Comparison of ENCODE assay signal across 8 cellular contexts in the genomic region with DNA sequence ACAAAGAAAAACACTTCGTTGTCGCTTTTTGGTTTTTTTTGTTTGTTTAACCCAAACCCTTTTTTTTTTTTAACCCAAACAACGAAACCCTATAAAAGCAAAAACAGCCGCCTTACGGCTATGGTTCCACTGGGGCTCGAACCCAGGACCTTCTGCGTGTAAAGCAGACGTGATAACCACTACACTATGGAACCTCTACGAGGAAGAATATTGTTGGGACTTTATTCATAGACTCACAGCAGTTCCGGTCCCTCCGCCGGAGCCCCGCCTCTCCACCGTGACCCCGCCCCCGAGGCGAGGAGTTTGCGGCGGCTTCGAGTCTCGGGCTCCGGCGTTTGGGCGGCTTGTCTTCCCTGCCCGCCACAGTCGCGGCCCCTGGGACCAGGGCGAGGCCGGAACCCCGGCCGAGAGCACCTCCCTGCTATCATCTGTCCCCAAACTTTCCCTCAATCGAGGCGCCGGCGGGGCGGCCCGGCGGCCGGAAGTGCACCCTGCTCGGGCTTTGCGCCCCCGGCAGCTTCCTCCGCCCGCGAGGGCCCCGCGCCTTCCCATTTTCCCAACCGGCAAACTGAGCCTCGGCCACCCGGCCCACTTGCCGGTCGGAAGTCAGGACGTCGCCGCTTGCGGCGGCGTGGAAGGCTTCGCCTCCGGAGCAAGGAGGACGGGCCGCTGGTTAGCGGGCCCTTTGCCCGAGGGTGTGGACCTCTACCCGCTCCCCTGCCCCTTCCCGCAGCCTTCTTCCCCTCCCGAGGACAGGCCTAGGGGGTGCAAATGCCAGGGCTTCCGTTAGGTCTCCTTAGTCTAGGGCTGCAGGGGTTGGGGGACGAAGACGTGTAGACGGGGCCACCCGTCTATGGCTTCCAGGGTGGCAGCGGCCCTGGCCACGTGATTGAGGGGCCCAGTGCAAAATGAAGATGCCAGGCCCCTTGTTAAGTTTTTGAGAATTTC. TPM values are rescaled to one million over a fixed set of nuclear protein-coding genes. Genes with fewer than 3 reads are reported as not detected.
DNase-seq lines count a peak whose midpoint lies in the region; ATAC-seq and TF ChIP-seq lines count a peak whose summit lies in the region.

No MANE protein-coding gene starts in this region.

- peak overlapping the region; percentile 55 to 72 (median 65) for H3K4me3 ChIP-seq in BLaER1 treated with 17β-estradiol and CSF1 and Interleukin-3, amounts not matched to agents 10 nM and 100 nM

- CTCF ChIA-PET in activated CD8-positive, alpha-beta T cell treated with anti-CD3 and anti-CD28 coated beads for 36 hours (lab: Charles Lee), result interaction anchor here (1.2 kb wide), 1 partner anchor 310 kb away, joined by 3 read pairs; no protein-coding TSS in a partner anchor

- POLR2A ChIA-PET in activated CD8-positive, alpha-beta T cell treated with anti-CD3 and anti-CD28 coated beads for 36 hours (lab: Charles Lee), result no interaction called here

- H3K36me3 Mint-ChIP-seq in activated CD8-positive, alpha-beta T cell treated with anti-CD3 and anti-CD28 coated beads for 36 hours (ENCODE audit: low read depth), result no peaks in the 10 kb centered on the region

- peak overlapping the region; percentile 56 to 77 (median 72) for H3K4me2 ChIP-seq in BLaER1 treated with 17β-estradiol and CSF1 and Interleukin-3, amounts not matched to agents 10 nM and 100 nM

- H3K4me1 Mint-ChIP-seq in activated CD8-positive, alpha-beta T cell treated with anti-CD3 and anti-CD28 coated beads for 36 hours (ENCODE audit: low read depth), result peaks cover 3% of the 10 kb centered on the region

- H3K27ac ChIP-seq in BLaER1 treated with 17β-estradiol and CSF1 and Interleukin-3, amounts not matched to agents 10 nM and 100 nM, result peak overlapping the region; percentile 79 to 91 (median 82)

- peak; percentile 33 for TF ChIP-seq POLR2A in GM19099 (IDR thresholded peaks at IDR 0.05; ENCODE audit: extremely low read depth, insufficient read length, low read depth)

- H3K27me3 Mint-ChIP-seq in activated CD8-positive, alpha-beta T cell treated with anti-CD3 and anti-CD28 coated beads for 36 hours, result no peaks in the 10 kb centered on the region

- DNase-seq in NCI-H524 (lab: John Stamatoyannopoulos, UW), result peak; percentile 52 to 84
- DNase-seq in activated CD8-positive, alpha-beta T cell treated with anti-CD3 and anti-CD28 coated beads for 36 hours, result peak; percentile 78
- peak; percentile 70 for DNase-seq in effector CD4-positive, alpha-beta T cell
- DNase-seq in lung microvascular endothelial cell (ENCODE audit: low read depth in 2 of 2), result peak; percentile 71 to 77
- peak; percentile 58 to 63 (median 60) for DNase-seq in stimulated activated CD4-positive, alpha-beta T cell treated with anti-CD3 and anti-CD28 coated beads, TNF-alpha, amount 100 ng/mL, for 4 hours (ENCODE audit: low read depth in 3 of 3)

- H3K36me3 ChIP-seq in BLaER1 treated with 17β-estradiol and CSF1 and Interleukin-3, amounts not matched to agents 10 nM and 100 nM, result no peaks in the 10 kb centered on the region

- ATAC-seq in HG03354 (IDR thresholded peaks at IDR 0.05; ENCODE audit: poor library complexity, severe bottlenecking, unreplicated experiment), result peak; percentile 88
- peak; percentile 82 for ATAC-seq in activated CD8-positive, alpha-beta T cell treated with anti-CD3 and anti-CD28 coated beads for 36 hours

- intact Hi-C loops in activated CD8-positive, alpha-beta T cell treated with anti-CD3 and anti-CD28 coated beads for 36 hours (cut with micrococcal nuclease), result no loop called here

- H3K4me3 Mint-ChIP-seq in activated CD8-positive, alpha-beta T cell treated with anti-CD3 and anti-CD28 coated beads for 36 hours, result peak overlapping the region; percentile 72

- peaks cover 0 to 3% (median 0%) of the 10 kb centered on the region in 10 experiments; a peak in 2 of 20 replicates for H3K4me1 ChIP-seq in BLaER1 treated with 17β-estradiol and CSF1 and Interleukin-3, amounts not matched to agents 10 nM and 100 nM

- TF ChIP-seq CTCF in activated CD8-positive, alpha-beta T cell treated with anti-CD3 and anti-CD28 coated beads for 36 hours (IDR thresholded peaks at IDR 0.05), result no peak

- H4K20me1 ChIP-seq in BLaER1 treated with 17β-estradiol and CSF1 and Interleukin-3, amounts not matched to agents 10 nM and 100 nM, result no peaks in the 10 kb centered on the region

- H3K9me3 Mint-ChIP-seq in activated CD8-positive, alpha-beta T cell treated with anti-CD3 and anti-CD28 coated beads for 36 hours, result no peaks in the 10 kb centered on the region

- H3K9me3 ChIP-seq in BLaER1 treated with 17β-estradiol and CSF1 and Interleukin-3, amounts not matched to agents 10 nM and 100 nM (replicated peaks in 1 of 11), result no peaks in the 10 kb centered on the region

- H3K27me3 ChIP-seq in BLaER1 treated with 17β-estradiol and CSF1 and Interleukin-3, amounts not matched to agents 10 nM and 100 nM, result peaks cover under 1 to 47% (median 27%) of the 10 kb centered on the region in 11 experiments; a peak in 16 of 22 replicates

- peak overlapping the region; percentile 79 for H3K27ac Mint-ChIP-seq in activated CD8-positive, alpha-beta T cell treated with anti-CD3 and anti-CD28 coated beads for 36 hours

- H3K9ac ChIP-seq in BLaER1 treated with 17β-estradiol and CSF1 and Interleukin-3, amounts not matched to agents 10 nM and 100 nM, result peak overlapping the region; percentile 76 to 90 (median 84)

RNA-seq across cellular contexts. Expression of a gene that starts 3.2 kb away (rescaled TPM):
- not detected for total RNA-seq in activated CD8-positive, alpha-beta T cell treated with anti-CD3 and anti-CD28 coated beads for 36 hours
- not detected in 2 replicates for total RNA-seq in lung microvascular endothelial cell

RNA-seq across cellular contexts. Expression of a gene that starts 32.4 kb away (rescaled TPM):
- not detected for total RNA-seq in activated CD8-positive, alpha-beta T cell treated with anti-CD3 and anti-CD28 coated beads for 36 hours
- not detected in 2 replicates for total RNA-seq in lung microvascular endothelial cell

Comparison
In these comparisons a context has a peak if more than half of its experiments do, and no peak if none do; other contexts are left out.
1. Peak in every context shown above with its lines: DNase-seq, ATAC-seq, H3K4me3 ChIP-seq and H3K27ac ChIP-seq.